ENCODE assay signal across 1 cellular context in the genomic region with DNA sequence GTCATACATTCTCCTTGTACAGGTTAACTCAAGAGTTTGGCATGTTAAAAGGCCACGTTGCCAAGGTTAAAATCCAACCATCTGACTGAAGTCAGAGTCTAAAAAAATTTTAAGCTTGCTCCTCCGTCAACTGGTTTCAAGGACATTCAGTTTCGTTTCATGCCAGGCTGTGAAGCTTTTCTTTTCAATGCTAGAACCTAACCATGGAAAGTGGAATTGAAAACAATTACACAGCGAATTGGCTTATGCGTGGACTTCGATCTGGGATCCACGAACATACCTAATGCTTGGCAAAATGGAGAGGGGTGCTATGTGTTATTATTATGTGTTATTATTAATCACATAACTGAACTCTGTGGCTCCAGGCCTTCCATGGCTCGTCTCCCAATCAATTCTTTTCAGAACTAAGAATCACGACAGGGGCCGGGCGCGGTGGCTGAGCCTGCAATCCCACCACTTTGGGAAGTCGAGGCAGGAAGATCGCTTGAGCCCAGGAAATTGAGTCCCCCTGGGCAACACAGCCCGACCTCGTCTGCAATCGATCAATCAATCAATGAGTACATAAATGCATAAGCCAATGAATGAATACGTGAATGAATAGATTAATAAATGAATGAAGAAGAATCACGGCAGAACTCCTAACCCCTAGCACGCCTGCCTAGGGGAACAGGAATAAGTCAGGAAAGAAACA.
TF ChIP-seq lines count a peak whose summit lies in the region.

No MANE protein-coding gene starts in this region.

TF ChIP-seq in liver, 16 proteins besides CTCF, POLR2A, EP300 and RAD21 (continued from another document):
- TF ChIP-seq, protein P1, sequence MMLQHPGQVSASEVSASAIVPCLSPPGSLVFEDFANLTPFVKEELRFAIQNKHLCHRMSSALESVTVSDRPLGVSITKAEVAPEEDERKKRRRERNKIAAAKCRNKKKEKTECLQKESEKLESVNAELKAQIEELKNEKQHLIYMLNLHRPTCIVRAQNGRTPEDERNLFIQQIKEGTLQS (IDR thresholded peaks at IDR 0.05): no peak
- no peak for TF ChIP-seq YY1 (IDR thresholded peaks at IDR 0.05)
- TF ChIP-seq SP1 (IDR thresholded peaks at IDR 0.05): peak; percentile 33
- no peak for TF ChIP-seq JUND (IDR thresholded peaks at IDR 0.05)
